In the genomic region with DNA sequence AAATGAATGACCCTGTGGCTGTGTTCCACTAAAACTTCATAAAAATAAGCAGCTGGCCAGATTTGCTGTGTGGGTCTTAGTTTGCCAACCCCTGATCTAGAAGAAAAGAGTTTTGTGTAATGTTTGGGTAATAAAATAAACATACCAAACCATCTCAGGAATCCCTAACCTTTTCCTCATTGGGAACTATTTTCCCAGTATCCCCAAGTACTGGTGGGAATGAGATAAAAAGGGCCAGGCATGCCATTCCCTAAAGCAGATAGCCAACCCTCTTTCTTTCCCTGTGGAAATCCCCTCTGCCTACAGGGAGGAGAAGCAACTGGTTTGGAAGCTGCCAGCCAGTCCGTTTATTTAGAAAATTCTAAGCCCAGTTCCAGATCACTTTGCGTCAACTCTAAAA, we compare ENCODE assay signal across 1 cellular context.
TF ChIP-seq lines count a peak whose summit lies in the region.

No MANE protein-coding gene starts in this region.

TF ChIP-seq in IMR-90, 13 proteins besides CTCF, POLR2A, EP300 and RAD21 (continued from another document):
- TF ChIP-seq, protein P1, sequence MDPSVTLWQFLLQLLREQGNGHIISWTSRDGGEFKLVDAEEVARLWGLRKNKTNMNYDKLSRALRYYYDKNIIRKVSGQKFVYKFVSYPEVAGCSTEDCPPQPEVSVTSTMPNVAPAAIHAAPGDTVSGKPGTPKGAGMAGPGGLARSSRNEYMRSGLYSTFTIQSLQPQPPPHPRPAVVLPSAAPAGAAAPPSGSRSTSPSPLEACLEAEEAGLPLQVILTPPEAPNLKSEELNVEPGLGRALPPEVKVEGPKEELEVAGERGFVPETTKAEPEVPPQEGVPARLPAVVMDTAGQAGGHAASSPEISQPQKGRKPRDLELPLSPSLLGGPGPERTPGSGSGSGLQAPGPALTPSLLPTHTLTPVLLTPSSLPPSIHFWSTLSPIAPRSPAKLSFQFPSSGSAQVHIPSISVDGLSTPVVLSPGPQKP (IDR thresholded peaks at IDR 0.05; ENCODE audit: borderline replicate concordance, low read depth, low read length) = no peak
- TF ChIP-seq SMC3 (IDR thresholded peaks at IDR 0.05; ENCODE audit: low read depth, low read length) = no peak
- no peak for TF ChIP-seq MAZ (IDR thresholded peaks at IDR 0.05; ENCODE audit: borderline replicate concordance, low read depth, low read length)
- no peak for TF ChIP-seq MAFK (IDR thresholded peaks at IDR 0.05; ENCODE audit: low read depth, low read length)
- no peak for TF ChIP-seq MXI1 (IDR thresholded peaks at IDR 0.05; ENCODE audit: borderline replicate concordance, low read depth, low read length)
